1 cellular context compared by ENCODE assay signal in genomic region chr6:75604294-75604693, GRCh38.
TF ChIP-seq lines count a peak whose summit lies in the region.

No MANE protein-coding gene starts in this region.

TF ChIP-seq in GM12878, 131 proteins besides CTCF, POLR2A, EP300 and RAD21 (continued from another document):
- TF ChIP-seq ZBTB4 (CRISPR knock-in tag; IDR thresholded peaks at IDR 0.05) (no peak), PRDM15 (CRISPR knock-in tag; IDR thresholded peaks at IDR 0.05) (no peak), CHD2 (IDR thresholded peaks at IDR 0.05; ENCODE audit: borderline replicate concordance, low read depth, low read length) (no peak), ZBTB40 (IDR thresholded peaks at IDR 0.05; ENCODE audit: borderline replicate concordance) (0 out of 2 replicates have a peak, but pooled peaks have one; percentile 17), MEF2B (IDR thresholded peaks at IDR 0.05; ENCODE audit: partially characterized antibody, poor library complexity, severe bottlenecking) (no peak), NFXL1 (IDR thresholded peaks at IDR 0.05; ENCODE audit: borderline replicate concordance) (no peak), BCL3 (IDR thresholded peaks at IDR 0.05; ENCODE audit: borderline replicate concordance, insufficient read depth, low read depth, low read length, poor library complexity, severe bottlenecking) (no peak), TCF7 (IDR thresholded peaks at IDR 0.05; ENCODE audit: borderline replicate concordance) (no peak), ZBTB11 (CRISPR knock-in tag; IDR thresholded peaks at IDR 0.05) (no peak), E4F1 (IDR thresholded peaks at IDR 0.05; ENCODE audit: borderline replicate concordance, partially characterized antibody) (no peak), GATAD2B (conservative IDR thresholded peaks at IDR 0.05; ENCODE audit: low read depth) (no peak), SREBF1 (IDR thresholded peaks at IDR 0.05; ENCODE audit: low read length) (no peak), NR2C1 (IDR thresholded peaks at IDR 0.05) (no peak), HDAC2 (IDR thresholded peaks at IDR 0.05) (no peak), E2F8 (IDR thresholded peaks at IDR 0.05; ENCODE audit: low read depth, partially characterized antibody) (no peak), ZNF274 (IDR thresholded peaks at IDR 0.05; ENCODE audit: insufficient read depth, insufficient read length) (no peak), ZBTB33 (IDR thresholded peaks at IDR 0.05) (peak; percentile 86), MYB (IDR thresholded peaks at IDR 0.05; ENCODE audit: borderline replicate concordance, low read depth, low read length) (no peak)
